Comparison of ENCODE assay signal across 1 cellular context in the genomic region with DNA sequence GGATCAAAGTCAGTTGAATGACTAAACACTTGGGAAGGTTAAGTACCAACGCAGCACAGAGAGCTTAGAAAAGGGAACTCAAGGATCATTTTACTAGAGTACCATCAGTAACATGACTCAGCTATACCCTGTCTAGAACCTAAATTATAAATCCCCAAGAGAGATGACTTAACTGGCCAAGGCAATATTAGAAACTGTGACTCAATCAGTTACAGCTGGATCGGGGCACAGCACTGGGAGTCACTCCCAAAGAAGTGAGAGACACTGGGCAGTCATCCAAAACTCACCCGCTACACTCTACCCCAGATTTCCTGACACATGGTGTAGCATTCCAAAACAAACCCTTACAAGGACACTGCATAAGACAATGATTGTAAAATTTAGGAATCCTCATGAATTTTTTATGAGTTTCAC.
TF ChIP-seq lines count a peak whose summit lies in the region.

No MANE protein-coding gene starts in this region.

TF ChIP-seq in A549, 52 proteins besides CTCF, POLR2A, EP300 and RAD21 (continued from another document):
- TF ChIP-seq, protein P1, sequence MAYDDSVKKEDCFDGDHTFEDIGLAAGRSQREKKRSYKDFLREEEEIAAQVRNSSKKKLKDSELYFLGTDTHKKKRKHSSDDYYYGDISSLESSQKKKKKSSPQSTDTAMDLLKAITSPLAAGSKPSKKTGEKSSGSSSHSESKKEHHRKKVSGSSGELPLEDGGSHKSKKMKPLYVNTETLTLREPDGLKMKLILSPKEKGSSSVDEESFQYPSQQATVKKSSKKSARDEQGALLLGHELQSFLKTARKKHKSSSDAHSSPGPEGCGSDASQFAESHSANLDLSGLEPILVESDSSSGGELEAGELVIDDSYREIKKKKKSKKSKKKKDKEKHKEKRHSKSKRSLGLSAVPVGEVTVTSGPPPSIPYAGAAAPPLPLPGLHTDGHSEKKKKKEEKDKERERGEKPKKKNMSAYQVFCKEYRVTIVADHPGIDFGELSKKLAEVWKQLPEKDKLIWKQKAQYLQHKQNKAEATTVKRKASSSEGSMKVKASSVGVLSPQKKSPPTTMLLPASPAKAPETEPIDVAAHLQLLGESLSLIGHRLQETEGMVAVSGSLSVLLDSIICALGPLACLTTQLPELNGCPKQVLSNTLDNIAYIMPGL (CRISPR knock-in tag; IDR thresholded peaks at IDR 0.05; ENCODE audit: borderline replicate concordance): no peak
- TF ChIP-seq RARB (CRISPR knock-in tag; IDR thresholded peaks at IDR 0.05) (no peak), ZC3H11A (IDR thresholded peaks at IDR 0.05) (no peak), RNF2 (IDR thresholded peaks at IDR 0.05; ENCODE audit: borderline replicate concordance, low read depth) (no peak), NPAS2 (CRISPR knock-in tag; IDR thresholded peaks at IDR 0.05; ENCODE audit: borderline replicate concordance) (no peak), MAZ (IDR thresholded peaks at IDR 0.05; ENCODE audit: borderline replicate concordance, low read depth, low read length) (no peak), KDM5A (IDR thresholded peaks at IDR 0.05) (no peak), CHD4 (IDR thresholded peaks at IDR 0.05; ENCODE audit: borderline replicate concordance) (no peak), HOXB5 (CRISPR knock-in tag; IDR thresholded peaks at IDR 0.05) (no peak), GATA3 (IDR thresholded peaks at IDR 0.05; ENCODE audit: borderline replicate concordance) (peak; percentile 72; the same call in 1 of the 2 replicates), HEYL (CRISPR knock-in tag; IDR thresholded peaks at IDR 0.05) (no peak), FOSB (CRISPR knock-in tag; IDR thresholded peaks at IDR 0.05) (no peak), FOXS1 (CRISPR knock-in tag; IDR thresholded peaks at IDR 0.05) (no peak), CBX2 (IDR thresholded peaks at IDR 0.05; ENCODE audit: borderline replicate concordance, low read depth) (no peak), BHLHE40 (IDR thresholded peaks at IDR 0.05; ENCODE audit: low read depth, low read length) (no peak), JUNB (IDR thresholded peaks at IDR 0.05) (peak; percentile 83), MAFK (IDR thresholded peaks at IDR 0.05; ENCODE audit: partially characterized antibody) (peak; percentile 92), RCOR1 (IDR thresholded peaks at IDR 0.05; ENCODE audit: low read depth, low read length) (no peak), HOXA7 (CRISPR knock-in tag; IDR thresholded peaks at IDR 0.05) (no peak), NFE2L2 (conservative IDR thresholded peaks at IDR 0.05; ENCODE audit: low read length) (peak; percentile 41; the same call in 1 of the 2 replicates), SREBF2 (IDR thresholded peaks at IDR 0.05) (no peak), MYC (IDR thresholded peaks at IDR 0.05; ENCODE audit: borderline replicate concordance, low read length) (no peak), RFX5 (IDR thresholded peaks at IDR 0.05) (no peak), FOSL2 (IDR thresholded peaks at IDR 0.05) (peak; percentile 69; the same call in 1 of the 2 replicates), FOSL2 (CRISPR knock-in tag; IDR thresholded peaks at IDR 0.05) (peak; percentile 89), TFCP2L1 (CRISPR knock-in tag; IDR thresholded peaks at IDR 0.05) (no peak), ESRRA (IDR thresholded peaks at IDR 0.05; ENCODE audit: borderline replicate concordance, low read length) (no peak), NR3C1 (IDR thresholded peaks at IDR 0.05) (no peak), HDAC2 (IDR thresholded peaks at IDR 0.05) (no peak), EHMT2 (IDR thresholded peaks at IDR 0.05; ENCODE audit: low read depth) (no peak), TP53 (CRISPR knock-in tag; IDR thresholded peaks at IDR 0.05) (no peak), HOXB13 (CRISPR knock-in tag; IDR thresholded peaks at IDR 0.05; ENCODE audit: low read depth) (no peak), KDM1A (IDR thresholded peaks at IDR 0.05; ENCODE audit: low read depth) (no peak)
- TF ChIP-seq, protein P2, sequence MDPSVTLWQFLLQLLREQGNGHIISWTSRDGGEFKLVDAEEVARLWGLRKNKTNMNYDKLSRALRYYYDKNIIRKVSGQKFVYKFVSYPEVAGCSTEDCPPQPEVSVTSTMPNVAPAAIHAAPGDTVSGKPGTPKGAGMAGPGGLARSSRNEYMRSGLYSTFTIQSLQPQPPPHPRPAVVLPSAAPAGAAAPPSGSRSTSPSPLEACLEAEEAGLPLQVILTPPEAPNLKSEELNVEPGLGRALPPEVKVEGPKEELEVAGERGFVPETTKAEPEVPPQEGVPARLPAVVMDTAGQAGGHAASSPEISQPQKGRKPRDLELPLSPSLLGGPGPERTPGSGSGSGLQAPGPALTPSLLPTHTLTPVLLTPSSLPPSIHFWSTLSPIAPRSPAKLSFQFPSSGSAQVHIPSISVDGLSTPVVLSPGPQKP (IDR thresholded peaks at IDR 0.05; ENCODE audit: low read depth, low read length): no peak
- TF ChIP-seq, protein P3, sequence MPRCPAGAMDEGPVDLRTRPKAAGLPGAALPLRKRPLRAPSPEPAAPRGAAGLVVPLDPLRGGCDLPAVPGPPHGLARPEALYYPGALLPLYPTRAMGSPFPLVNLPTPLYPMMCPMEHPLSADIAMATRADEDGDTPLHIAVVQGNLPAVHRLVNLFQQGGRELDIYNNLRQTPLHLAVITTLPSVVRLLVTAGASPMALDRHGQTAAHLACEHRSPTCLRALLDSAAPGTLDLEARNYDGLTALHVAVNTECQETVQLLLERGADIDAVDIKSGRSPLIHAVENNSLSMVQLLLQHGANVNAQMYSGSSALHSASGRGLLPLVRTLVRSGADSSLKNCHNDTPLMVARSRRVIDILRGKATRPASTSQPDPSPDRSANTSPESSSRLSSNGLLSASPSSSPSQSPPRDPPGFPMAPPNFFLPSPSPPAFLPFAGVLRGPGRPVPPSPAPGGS (IDR thresholded peaks at IDR 0.05): no peak
- TF ChIP-seq, protein P4, sequence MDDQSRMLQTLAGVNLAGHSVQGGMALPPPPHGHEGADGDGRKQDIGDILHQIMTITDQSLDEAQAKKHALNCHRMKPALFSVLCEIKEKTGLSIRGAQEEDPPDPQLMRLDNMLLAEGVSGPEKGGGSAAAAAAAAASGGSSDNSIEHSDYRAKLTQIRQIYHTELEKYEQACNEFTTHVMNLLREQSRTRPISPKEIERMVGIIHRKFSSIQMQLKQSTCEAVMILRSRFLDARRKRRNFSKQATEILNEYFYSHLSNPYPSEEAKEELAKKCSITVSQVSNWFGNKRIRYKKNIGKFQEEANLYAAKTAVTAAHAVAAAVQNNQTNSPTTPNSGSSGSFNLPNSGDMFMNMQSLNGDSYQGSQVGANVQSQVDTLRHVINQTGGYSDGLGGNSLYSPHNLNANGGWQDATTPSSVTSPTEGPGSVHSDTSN (IDR thresholded peaks at IDR 0.05): 0 out of 2 replicates have a peak, but pooled peaks have one; percentile 51
- TF ChIP-seq, protein P5, sequence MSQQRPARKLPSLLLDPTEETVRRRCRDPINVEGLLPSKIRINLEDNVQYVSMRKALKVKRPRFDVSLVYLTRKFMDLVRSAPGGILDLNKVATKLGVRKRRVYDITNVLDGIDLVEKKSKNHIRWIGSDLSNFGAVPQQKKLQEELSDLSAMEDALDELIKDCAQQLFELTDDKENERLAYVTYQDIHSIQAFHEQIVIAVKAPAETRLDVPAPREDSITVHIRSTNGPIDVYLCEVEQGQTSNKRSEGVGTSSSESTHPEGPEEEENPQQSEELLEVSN (IDR thresholded peaks at IDR 0.05; ENCODE audit: borderline replicate concordance, low read depth): no peak
- TF ChIP-seq, protein P6, sequence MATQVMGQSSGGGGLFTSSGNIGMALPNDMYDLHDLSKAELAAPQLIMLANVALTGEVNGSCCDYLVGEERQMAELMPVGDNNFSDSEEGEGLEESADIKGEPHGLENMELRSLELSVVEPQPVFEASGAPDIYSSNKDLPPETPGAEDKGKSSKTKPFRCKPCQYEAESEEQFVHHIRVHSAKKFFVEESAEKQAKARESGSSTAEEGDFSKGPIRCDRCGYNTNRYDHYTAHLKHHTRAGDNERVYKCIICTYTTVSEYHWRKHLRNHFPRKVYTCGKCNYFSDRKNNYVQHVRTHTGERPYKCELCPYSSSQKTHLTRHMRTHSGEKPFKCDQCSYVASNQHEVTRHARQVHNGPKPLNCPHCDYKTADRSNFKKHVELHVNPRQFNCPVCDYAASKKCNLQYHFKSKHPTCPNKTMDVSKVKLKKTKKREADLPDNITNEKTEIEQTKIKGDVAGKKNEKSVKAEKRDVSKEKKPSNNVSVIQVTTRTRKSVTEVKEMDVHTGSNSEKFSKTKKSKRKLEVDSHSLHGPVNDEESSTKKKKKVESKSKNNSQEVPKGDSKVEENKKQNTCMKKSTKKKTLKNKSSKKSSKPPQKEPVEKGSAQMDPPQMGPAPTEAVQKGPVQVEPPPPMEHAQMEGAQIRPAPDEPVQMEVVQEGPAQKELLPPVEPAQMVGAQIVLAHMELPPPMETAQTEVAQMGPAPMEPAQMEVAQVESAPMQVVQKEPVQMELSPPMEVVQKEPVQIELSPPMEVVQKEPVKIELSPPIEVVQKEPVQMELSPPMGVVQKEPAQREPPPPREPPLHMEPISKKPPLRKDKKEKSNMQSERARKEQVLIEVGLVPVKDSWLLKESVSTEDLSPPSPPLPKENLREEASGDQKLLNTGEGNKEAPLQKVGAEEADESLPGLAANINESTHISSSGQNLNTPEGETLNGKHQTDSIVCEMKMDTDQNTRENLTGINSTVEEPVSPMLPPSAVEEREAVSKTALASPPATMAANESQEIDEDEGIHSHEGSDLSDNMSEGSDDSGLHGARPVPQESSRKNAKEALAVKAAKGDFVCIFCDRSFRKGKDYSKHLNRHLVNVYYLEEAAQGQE (IDR thresholded peaks at IDR 0.05): no peak
- TF ChIP-seq, protein P7, sequence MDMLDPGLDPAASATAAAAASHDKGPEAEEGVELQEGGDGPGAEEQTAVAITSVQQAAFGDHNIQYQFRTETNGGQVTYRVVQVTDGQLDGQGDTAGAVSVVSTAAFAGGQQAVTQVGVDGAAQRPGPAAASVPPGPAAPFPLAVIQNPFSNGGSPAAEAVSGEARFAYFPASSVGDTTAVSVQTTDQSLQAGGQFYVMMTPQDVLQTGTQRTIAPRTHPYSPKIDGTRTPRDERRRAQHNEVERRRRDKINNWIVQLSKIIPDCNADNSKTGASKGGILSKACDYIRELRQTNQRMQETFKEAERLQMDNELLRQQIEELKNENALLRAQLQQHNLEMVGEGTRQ (IDR thresholded peaks at IDR 0.05): no peak
- TF ChIP-seq, protein P8, sequence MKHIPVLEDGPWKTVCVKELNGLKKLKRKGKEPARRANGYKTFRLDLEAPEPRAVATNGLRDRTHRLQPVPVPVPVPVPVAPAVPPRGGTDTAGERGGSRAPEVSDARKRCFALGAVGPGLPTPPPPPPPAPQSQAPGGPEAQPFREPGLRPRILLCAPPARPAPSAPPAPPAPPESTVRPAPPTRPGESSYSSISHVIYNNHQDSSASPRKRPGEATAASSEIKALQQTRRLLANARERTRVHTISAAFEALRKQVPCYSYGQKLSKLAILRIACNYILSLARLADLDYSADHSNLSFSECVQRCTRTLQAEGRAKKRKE (CRISPR knock-in tag; IDR thresholded peaks at IDR 0.05; ENCODE audit: low read depth): no peak
- TF ChIP-seq, protein P9, sequence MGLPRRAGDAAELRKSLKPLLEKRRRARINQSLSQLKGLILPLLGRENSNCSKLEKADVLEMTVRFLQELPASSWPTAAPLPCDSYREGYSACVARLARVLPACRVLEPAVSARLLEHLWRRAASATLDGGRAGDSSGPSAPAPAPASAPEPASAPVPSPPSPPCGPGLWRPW (IDR thresholded peaks at IDR 0.05): no peak
